Comparison of ENCODE assay signal across 2 cellular contexts in the genomic region with DNA sequence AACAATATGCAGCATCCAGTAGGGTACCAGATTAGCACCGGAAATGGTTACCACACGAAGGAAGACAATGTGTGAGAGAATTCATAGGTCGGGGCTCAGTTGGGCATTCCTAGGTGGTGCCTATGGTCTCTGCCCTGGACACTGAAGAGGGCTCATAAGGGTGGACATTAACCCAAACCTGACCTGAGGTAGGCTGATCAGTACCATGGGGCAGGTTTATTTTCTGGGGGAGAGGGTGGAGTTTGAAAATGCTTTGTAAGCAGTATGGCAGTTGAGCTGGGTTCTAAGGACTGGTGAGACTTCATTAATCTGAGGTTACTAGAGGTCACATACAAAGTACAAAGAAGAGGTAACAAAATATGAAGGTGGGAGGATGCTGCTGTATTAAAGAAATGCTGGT.
TF ChIP-seq lines count a peak whose summit lies in the region.

No MANE protein-coding gene starts in this region.

TF ChIP-seq in IMR-90, 13 proteins besides CTCF, POLR2A, EP300 and RAD21:
- no peak for TF ChIP-seq MAZ (IDR thresholded peaks at IDR 0.05; ENCODE audit: borderline replicate concordance, low read depth, low read length)
- TF ChIP-seq FOS (IDR thresholded peaks at IDR 0.05; ENCODE audit: low read depth, low read length) = no peak
- TF ChIP-seq, protein P1, sequence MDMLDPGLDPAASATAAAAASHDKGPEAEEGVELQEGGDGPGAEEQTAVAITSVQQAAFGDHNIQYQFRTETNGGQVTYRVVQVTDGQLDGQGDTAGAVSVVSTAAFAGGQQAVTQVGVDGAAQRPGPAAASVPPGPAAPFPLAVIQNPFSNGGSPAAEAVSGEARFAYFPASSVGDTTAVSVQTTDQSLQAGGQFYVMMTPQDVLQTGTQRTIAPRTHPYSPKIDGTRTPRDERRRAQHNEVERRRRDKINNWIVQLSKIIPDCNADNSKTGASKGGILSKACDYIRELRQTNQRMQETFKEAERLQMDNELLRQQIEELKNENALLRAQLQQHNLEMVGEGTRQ (IDR thresholded peaks at IDR 0.05; ENCODE audit: low read depth, low read length) = no peak
- no peak for TF ChIP-seq NFE2L2 (IDR thresholded peaks at IDR 0.05; ENCODE audit: low read depth, low read length)
- peak; percentile 35; the same call in 1 of the 2 replicates for TF ChIP-seq MAFK (IDR thresholded peaks at IDR 0.05; ENCODE audit: low read depth, low read length)
TF ChIP-seq in IMR-90: peak in this region for 1.

TF ChIP-seq in endothelial cell of umbilical vein, 7 proteins besides CTCF, POLR2A, EP300 and RAD21:
- TF ChIP-seq POLR2AphosphoS5 (IDR thresholded peaks at IDR 0.05; ENCODE audit: insufficient read depth, low read depth, low read length) = no peak
- TF ChIP-seq, protein P2, sequence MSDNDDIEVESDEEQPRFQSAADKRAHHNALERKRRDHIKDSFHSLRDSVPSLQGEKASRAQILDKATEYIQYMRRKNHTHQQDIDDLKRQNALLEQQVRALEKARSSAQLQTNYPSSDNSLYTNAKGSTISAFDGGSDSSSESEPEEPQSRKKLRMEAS (IDR thresholded peaks at IDR 0.05; ENCODE audit: insufficient read depth, insufficient read length) = no peak
